Comparison of ENCODE assay signal across 16 cellular contexts in the genomic region with DNA sequence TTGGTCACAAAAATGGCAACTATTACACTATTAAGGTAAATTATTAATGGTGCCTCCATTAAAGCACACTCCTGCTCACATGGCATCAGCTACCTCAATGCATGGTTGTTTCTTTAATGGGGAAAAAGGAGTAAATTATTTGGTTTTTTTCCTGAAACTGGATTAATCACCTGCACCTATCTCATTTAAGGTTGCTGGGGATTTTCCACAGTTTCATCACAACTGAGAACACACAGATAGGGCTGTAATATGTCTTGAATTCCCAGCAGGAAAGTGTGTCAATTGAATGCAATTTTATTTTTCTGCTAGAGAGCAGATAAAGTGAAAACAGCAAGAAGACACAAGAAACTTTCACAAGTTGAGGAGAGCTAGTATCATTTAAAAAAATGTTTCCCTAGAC. TPM values are rescaled to one million over a fixed set of nuclear protein-coding genes. Genes with fewer than 3 reads are reported as not detected.
A peak's percentile ranks its signal among the peaks of the same experiment; 100 is the strongest.
DNase-seq lines count a peak whose midpoint lies in the region; ATAC-seq and TF ChIP-seq lines count a peak whose summit lies in the region.
"Had no signal": no experiment of that assay in that cellular context is flagged by ENCODE, and none has a peak within 500 bp of the region (broad histone marks: within the 10 kb centered on the region; RNA-seq: fewer than 3 reads in every experiment).

No MANE protein-coding gene starts in this region.

- TF ChIP-seq CTCF in mammary epithelial cell (conservative IDR thresholded peaks at IDR 0.05 in 1 of 2, IDR thresholded peaks at IDR 0.05 in 1 of 2; ENCODE audit: extremely low read depth in 1 of 2, insufficient read depth in 1 of 2, low read depth in 1 of 2, low read length in 2 of 2), result no peak
- TF ChIP-seq CTCF in MCF 10A (IDR thresholded peaks at IDR 0.05; ENCODE audit: unreplicated experiment), result no peak
- TF ChIP-seq CTCF in fibroblast of lung (conservative IDR thresholded peaks at IDR 0.05 in 1 of 2, IDR thresholded peaks at IDR 0.05 in 1 of 2; ENCODE audit: low read depth in 1 of 2, low read length in 2 of 2), result no peak

- POLR2A ChIA-PET in MCF 10A (lab: Yijun Ruan, JAX), result interaction anchor here (0.6 kb wide), 1 partner anchor 18 kb away, joined by 4 read pairs; no protein-coding TSS in a partner anchor

- H3K4me3 Mint-ChIP-seq in MCF 10A (ENCODE audit: unreplicated experiment), result no peak overlapping the region
- H3K4me3 Mint-ChIP-seq: activated B cell treated with CpG ODN at 0.5 μM for 24 hours, nephron progenitor cell had no signal

- no peaks in the 10 kb centered on the region for H3K36me3 ChIP-seq in mammary epithelial cell (ENCODE audit: insufficient read depth, low read length)
- H3K36me3 ChIP-seq in fibroblast of lung (ENCODE audit: control insufficient read depth, insufficient read depth, low read length), result no peaks in the 10 kb centered on the region
- peaks cover 6 to 19% (median 12%) of the 10 kb centered on the region in 5 donors for H3K36me3 ChIP-seq in subcutaneous abdominal adipose tissue (ENCODE audit: control insufficient read depth in 5 of 5, insufficient read depth in 5 of 5, low read length in 5 of 5)
- H3K36me3 ChIP-seq: BE2C had no signal

- H3K36me3 Mint-ChIP-seq in MCF 10A (ENCODE audit: insufficient read depth, unreplicated experiment), result no peaks in the 10 kb centered on the region

- H3K9ac ChIP-seq in mammary epithelial cell (ENCODE audit: insufficient read depth, low read length) (no peak overlapping the region), fibroblast of lung (ENCODE audit: insufficient read depth, low read length) (no peak overlapping the region), subcutaneous abdominal adipose tissue (ENCODE audit: low read length in 5 of 5) (no peak overlapping the region)

- H3K27me3 ChIP-seq in mammary epithelial cell (ENCODE audit: insufficient read depth, low read length), result no peaks in the 10 kb centered on the region
- no peaks in the 10 kb centered on the region for H3K27me3 ChIP-seq in fibroblast of lung (ENCODE audit: control insufficient read depth, insufficient read depth, low read length)
- H3K27me3 ChIP-seq in subcutaneous abdominal adipose tissue (ENCODE audit: control insufficient read depth in 5 of 5, insufficient read depth in 4 of 5, low read length in 5 of 5), result no peaks in the 10 kb centered on the region
- H3K27me3 ChIP-seq: BE2C had no signal

- no peak for ATAC-seq in HG03280 (IDR thresholded peaks at IDR 0.05; ENCODE audit: unreplicated experiment)
- no peak for ATAC-seq in GM21526 (IDR thresholded peaks at IDR 0.05; ENCODE audit: low FRiP score, unreplicated experiment)

- H3K4me1 ChIP-seq in mammary epithelial cell (ENCODE audit: insufficient read depth, low read length) (no peaks in the 10 kb centered on the region), fibroblast of lung (ENCODE audit: control insufficient read depth, extremely low read depth, insufficient read depth, low read length) (peaks cover 22% of the 10 kb centered on the region), subcutaneous abdominal adipose tissue (ENCODE audit: control insufficient read depth in 5 of 5, insufficient read depth in 5 of 5, low read length in 5 of 5) (peaks cover 8 to 60% (median 42%) of the 10 kb centered on the region in 5 donors)

- H2AFZ ChIP-seq in mammary epithelial cell (ENCODE audit: low read depth, low read length) (no peak overlapping the region), fibroblast of lung (ENCODE audit: low read length) (no peak overlapping the region)

- in situ Hi-C loops in mammary epithelial cell (cut with MboI; ENCODE audit: low sequenced_read_pairs in 2 of 2), result no loop called here

- H3K4me3 ChIP-seq in mammary epithelial cell (replicated peaks in 1 of 3; ENCODE audit: insufficient read depth in 1 of 3, low read depth in 2 of 3, low read length in 3 of 3) (no peak overlapping the region), fibroblast of lung (replicated peaks in 1 of 4; ENCODE audit: control extremely low read depth in 1 of 4, insufficient read depth in 1 of 4, low read depth in 3 of 4, low read length in 4 of 4) (no peak overlapping the region), subcutaneous abdominal adipose tissue (ENCODE audit: low read depth in 1 of 5, low read length in 5 of 5) (no peak overlapping the region)

- intact Hi-C loops in mammary epithelial cell (cut with micrococcal nuclease) (no loop called here), MCF 10A (cut with micrococcal nuclease) (no loop called here)

- H3K4me1 Mint-ChIP-seq in MCF 10A (ENCODE audit: insufficient read depth, unreplicated experiment), result no peaks in the 10 kb centered on the region

- no TSS peak for BruUV-seq in mammary epithelial cell (replicated peaks; lab: Mats Ljungman, UMichigan)
- BruUV-seq in MCF 10A (replicated peaks; lab: Mats Ljungman, UMichigan), result no TSS peak

- no peaks in the 10 kb centered on the region for H3K9me3 ChIP-seq in mammary epithelial cell (replicated peaks; ENCODE audit: insufficient read depth, low read length)
- no peaks in the 10 kb centered on the region for H3K9me3 ChIP-seq in fibroblast of lung (ENCODE audit: control insufficient read depth, insufficient read depth, low read depth, low read length)
- H3K9me3 ChIP-seq in subcutaneous abdominal adipose tissue (ENCODE audit: control insufficient read depth in 5 of 5, low read length in 5 of 5), result no peaks in the 10 kb centered on the region
- H3K9me3 ChIP-seq: BE2C had no signal

- H3K79me2 ChIP-seq in mammary epithelial cell (ENCODE audit: insufficient read depth, low read length) (no peaks in the 10 kb centered on the region), fibroblast of lung (ENCODE audit: control insufficient read depth, insufficient read depth, low read length) (no peaks in the 10 kb centered on the region)

- DNase-seq in mammary epithelial cell (peak; percentile 42), MCF 10A (ENCODE audit: unreplicated experiment) (no peak), NCI-H226 (peak; percentile 75), fibroblast of lung (ENCODE audit: low read depth in 2 of 2) (peak in 1 of 2 donors; percentile 64), NK-92 (lab: John Stamatoyannopoulos, UW; ENCODE audit: unreplicated experiment) (no peak)
- DNase-seq: activated B cell treated with CpG ODN at 0.5 μM for 24 hours, activated gamma-delta T cell treated with Interleukin-2 at 50 U/mL for 16 hours, BE2C, cortex of kidney, GDM1, NCI-H748 treated with DMSO at 0.1 percent for 48 hours, nephron progenitor cell had no signal

- H3K4me2 ChIP-seq in mammary epithelial cell (ENCODE audit: insufficient read depth, low read depth, low read length) (no peak overlapping the region), fibroblast of lung (ENCODE audit: extremely low read depth, insufficient read depth, low read length) (peak overlapping the region; percentile 15)

- H3K9me3 Mint-ChIP-seq in MCF 10A (ENCODE audit: unreplicated experiment), result no peaks in the 10 kb centered on the region
- H3K9me3 Mint-ChIP-seq: activated B cell treated with CpG ODN at 0.5 μM for 24 hours had no signal

- H4K20me1 ChIP-seq in mammary epithelial cell (ENCODE audit: insufficient read depth, low read length) (no peaks in the 10 kb centered on the region), fibroblast of lung (ENCODE audit: control insufficient read depth, extremely low read depth, insufficient read depth, low read length) (no peaks in the 10 kb centered on the region)

- no peaks in the 10 kb centered on the region for H3K27me3 Mint-ChIP-seq in MCF 10A (ENCODE audit: insufficient read depth, unreplicated experiment)
- H3K27me3 Mint-ChIP-seq: activated B cell treated with CpG ODN at 0.5 μM for 24 hours had no signal

- H3K27ac Mint-ChIP-seq in MCF 10A (ENCODE audit: low read depth, unreplicated experiment), result no peak overlapping the region
- H3K27ac Mint-ChIP-seq: activated B cell treated with CpG ODN at 0.5 μM for 24 hours, nephron progenitor cell had no signal

- H3K27ac ChIP-seq in mammary epithelial cell (ENCODE audit: insufficient read depth, low read depth, low read length) (no peak overlapping the region), fibroblast of lung (ENCODE audit: insufficient read depth, low read length) (peak overlapping the region; percentile 51), subcutaneous abdominal adipose tissue (ENCODE audit: low read depth, low read length) (peak overlapping the region; percentile 68)

- dilution Hi-C loops in mammary epithelial cell (cut with HindIII; ENCODE audit: low sequenced_read_pairs), result no loop called here

- CTCF ChIA-PET in mammary epithelial cell (lab: Charles Lee; ENCODE audit: low non-redundant PET), result no interaction called here
- CTCF ChIA-PET in MCF 10A (lab: Yijun Ruan, JAX), result no interaction called here

RNA-seq across cellular contexts. Expression of a gene that starts 36.4 kb away (rescaled TPM):
- total RNA-seq in mammary epithelial cell, result 1 to 10 TPM; 5.2 to 9.6 TPM
- polyA plus RNA-seq in mammary epithelial cell, result 7.4 TPM
- polyA minus RNA-seq in mammary epithelial cell, result 15.8 TPM
- total RNA-seq in MCF 10A (2022), result 2.1 and 4.5 TPM in 2 replicates
- 26.7 and 35.5 TPM in 2 replicates for total RNA-seq in fibroblast of lung
- 35.1 and 36.2 TPM in 2 replicates for polyA plus RNA-seq in fibroblast of lung
- 35.3 and 39.4 TPM in 2 replicates for polyA plus RNA-seq in fibroblast of lung (2012)
- polyA minus RNA-seq in fibroblast of lung (ENCODE audit: low replicate concordance), result 59.6 and 67.6 TPM in 2 replicates
- total RNA-seq: HT-29 had no signal

Comparison
In these comparisons a context has a peak if more than half of its experiments do, and no peak if none do; other contexts are left out.
1. DNase-seq: peak in mammary epithelial cell (single experiment) and NCI-H226 (single experiment); none in MCF 10A (single experiment) and NK-92 (single experiment).